In the genomic region with DNA sequence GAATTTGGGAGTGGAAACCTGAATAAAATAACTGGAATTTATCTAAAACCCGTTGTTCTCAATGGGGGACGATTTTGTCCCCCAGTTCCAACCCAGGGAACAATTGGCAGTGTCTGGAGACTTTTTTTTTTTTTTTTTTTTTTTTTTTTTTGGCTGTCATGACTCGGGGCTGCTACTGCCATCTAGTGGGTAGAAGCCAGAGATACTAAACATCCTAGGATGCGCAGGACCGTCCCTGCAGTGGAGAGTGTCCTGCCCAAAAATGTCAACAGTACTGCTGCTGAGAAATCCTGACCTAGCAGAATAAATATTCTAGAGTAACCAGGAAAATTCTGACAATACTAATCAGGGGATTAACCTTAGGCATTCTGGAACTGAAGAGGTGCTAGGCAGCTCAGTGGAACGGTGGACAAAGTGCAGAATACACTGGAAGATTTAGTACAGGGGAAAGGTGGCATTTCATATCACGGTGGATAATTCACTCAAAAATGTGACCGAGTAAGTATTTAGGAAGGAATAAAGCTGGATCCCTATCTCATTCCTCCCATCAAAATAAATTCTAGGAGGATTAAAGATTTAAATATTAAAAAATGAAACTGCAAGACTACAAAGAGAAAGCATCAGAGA, we compare ENCODE assay signal across 8 cellular contexts.
DNase-seq lines count a peak whose midpoint lies in the region; ATAC-seq, FAIRE-seq and TF ChIP-seq lines count a peak whose summit lies in the region.

No MANE protein-coding gene starts in this region.

- no peak overlapping the region for H3K27ac Mint-ChIP-seq in activated CD8-positive, alpha-beta T cell treated with anti-CD3 and anti-CD28 coated beads for 36 hours
- no peak overlapping the region for H3K27ac Mint-ChIP-seq in naive thymus-derived CD8-positive, alpha-beta T cell

- TF ChIP-seq POLR2A in thyroid gland (IDR thresholded peaks at IDR 0.05): no peak

- POLR2A ChIA-PET in activated CD8-positive, alpha-beta T cell treated with anti-CD3 and anti-CD28 coated beads for 36 hours (lab: Charles Lee): no interaction called here
- POLR2A ChIA-PET in naive thymus-derived CD8-positive, alpha-beta T cell (lab: Charles Lee): no interaction called here

- no peaks in the 10 kb centered on the region for H3K4me1 ChIP-seq in thyroid gland

- CTCF ChIA-PET in activated CD8-positive, alpha-beta T cell treated with anti-CD3 and anti-CD28 coated beads for 36 hours (lab: Charles Lee): interaction anchor here (0.6 to 3.3 kb wide), 16 partner anchors 11 to 204 kb away, joined by 3 to 48 read pairs (median 3); a partner anchor contains a TSS

- H3K36me3 ChIP-seq in thyroid gland: no peaks in the 10 kb centered on the region

- H3K9me3 Mint-ChIP-seq in activated CD8-positive, alpha-beta T cell treated with anti-CD3 and anti-CD28 coated beads for 36 hours: no peaks in the 10 kb centered on the region
- H3K9me3 Mint-ChIP-seq in naive thymus-derived CD8-positive, alpha-beta T cell: no peaks in the 10 kb centered on the region

- peak; percentile 68 for ATAC-seq in activated CD8-positive, alpha-beta T cell treated with anti-CD3 and anti-CD28 coated beads for 36 hours
- ATAC-seq in naive thymus-derived CD8-positive, alpha-beta T cell: peak; percentile 71 to 85
- no peak for ATAC-seq in GM18519 (IDR thresholded peaks at IDR 0.05; ENCODE audit: low FRiP score, unreplicated experiment)

- no peak overlapping the region for H3K27ac ChIP-seq in thyroid gland

- TF ChIP-seq CTCF in activated CD8-positive, alpha-beta T cell treated with anti-CD3 and anti-CD28 coated beads for 36 hours (IDR thresholded peaks at IDR 0.05): peak; percentile 92
- TF ChIP-seq CTCF in thyroid gland (IDR thresholded peaks at IDR 0.05): peak; percentile 40 to 76 (median 48)

- intact Hi-C loops in activated CD8-positive, alpha-beta T cell treated with anti-CD3 and anti-CD28 coated beads for 36 hours (cut with micrococcal nuclease): loop anchor here (5.0 kb wide), 1 partner anchor 124 kb away; no protein-coding TSS in a partner anchor
- intact Hi-C loops in thyroid gland (cut with DNase I): no loop called here

- no peaks in the 10 kb centered on the region for H3K36me3 Mint-ChIP-seq in activated CD8-positive, alpha-beta T cell treated with anti-CD3 and anti-CD28 coated beads for 36 hours (ENCODE audit: low read depth)
- H3K36me3 Mint-ChIP-seq in naive thymus-derived CD8-positive, alpha-beta T cell: no peaks in the 10 kb centered on the region

- DNase-seq in activated gamma-delta T cell treated with Interleukin-2 at 50 U/mL for 16 hours (peak; percentile 49), activated gamma-delta T cell (lab: John Stamatoyannopoulos, UW) (no peak), NCI-H460 (ENCODE audit: extremely low read depth, low read depth) (peak; percentile 57), thyroid gland (peak; percentile 38 to 46)
- DNase-seq in activated CD8-positive, alpha-beta T cell treated with anti-CD3 and anti-CD28 coated beads for 36 hours: peak; percentile 68
- peak; percentile 20 to 75 (median 56) for DNase-seq in naive thymus-derived CD8-positive, alpha-beta T cell

- no peaks in the 10 kb centered on the region for H3K27me3 ChIP-seq in thyroid gland

- WGBS in thyroid gland, 2 donors: 22% methylated on average over 8 of the region's 8 CpGs

- FAIRE-seq in endometrium (lab: Jason Lieb, UNC): peak; percentile 84

- H3K4me1 Mint-ChIP-seq in activated CD8-positive, alpha-beta T cell treated with anti-CD3 and anti-CD28 coated beads for 36 hours (ENCODE audit: low read depth): peaks cover 4% of the 10 kb centered on the region
- H3K4me1 Mint-ChIP-seq in naive thymus-derived CD8-positive, alpha-beta T cell: peaks cover 0 to 4% (median 0%) of the 10 kb centered on the region in 4 donors

- H3K9me3 ChIP-seq in thyroid gland: no peaks in the 10 kb centered on the region

- H3K27me3 Mint-ChIP-seq in activated CD8-positive, alpha-beta T cell treated with anti-CD3 and anti-CD28 coated beads for 36 hours: peaks cover 4% of the 10 kb centered on the region
- H3K27me3 Mint-ChIP-seq in naive thymus-derived CD8-positive, alpha-beta T cell: no peaks in the 10 kb centered on the region

- no peak overlapping the region for H3K4me3 Mint-ChIP-seq in activated CD8-positive, alpha-beta T cell treated with anti-CD3 and anti-CD28 coated beads for 36 hours
- no peak overlapping the region for H3K4me3 Mint-ChIP-seq in naive thymus-derived CD8-positive, alpha-beta T cell

- no peak overlapping the region for H3K4me3 ChIP-seq in thyroid gland (replicated peaks in 1 of 3)
